25 cellular contexts compared by ENCODE assay signal in the genomic region with DNA sequence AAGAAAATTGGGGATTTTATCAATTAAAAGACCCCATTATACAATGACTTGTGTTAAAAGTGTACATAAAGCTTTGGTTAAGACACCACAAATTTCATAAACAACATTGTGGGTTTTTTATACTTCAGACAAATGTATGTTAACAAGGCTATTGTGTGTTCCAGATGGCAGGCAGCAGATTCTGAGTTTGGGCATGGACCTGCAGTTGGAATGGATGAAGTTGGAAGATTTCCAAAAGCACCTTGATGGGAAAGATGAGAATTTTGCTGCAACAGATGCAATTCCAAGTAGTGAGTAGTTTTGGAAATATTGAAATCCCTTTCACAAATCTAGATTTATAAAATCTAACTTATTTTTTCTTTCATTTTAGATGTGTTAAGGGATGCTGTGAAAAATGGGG. TPM values are rescaled to one million over a fixed set of nuclear protein-coding genes. Genes with fewer than 3 reads are reported as not detected.
DNase-seq lines count a peak whose midpoint lies in the region; ATAC-seq and TF ChIP-seq lines count a peak whose summit lies in the region.
"Had no signal": no experiment of that assay in that cellular context is flagged by ENCODE, and none has a peak within 500 bp of the region (broad histone marks: within the 10 kb centered on the region; RNA-seq: fewer than 3 reads in every experiment).

No MANE protein-coding gene starts in this region.

- H3K9me3 ChIP-seq in mucosa of descending colon: no peaks in the 10 kb centered on the region
- H3K9me3 ChIP-seq: A549; BLaER1 treated with 17β-estradiol and CSF1 and Interleukin-3, amounts not matched to agents 10 nM and 100 nM; Caco-2; SJCRH30 had no signal

- TF ChIP-seq CTCF in type B pancreatic cell (conservative IDR thresholded peaks at IDR 0.05) (no peak), mucosa of descending colon (IDR thresholded peaks at IDR 0.05) (no peak)

- no peak for ATAC-seq in activated CD4-positive, alpha-beta T cell treated with anti-CD3 and anti-CD28 coated beads for 36 hours
- no peak for ATAC-seq in mucosa of descending colon
- ATAC-seq: A549, PC-3, Right ventricle myocardium inferior had no signal

- no peaks in the 10 kb centered on the region for H3K4me1 Mint-ChIP-seq in activated CD4-positive, alpha-beta T cell treated with anti-CD3 and anti-CD28 coated beads for 36 hours
- peaks cover 10% of the 10 kb centered on the region for H3K4me1 Mint-ChIP-seq in type B pancreatic cell (ENCODE audit: unreplicated experiment)

- peaks cover 33% of the 10 kb centered on the region for H3K36me3 Mint-ChIP-seq in activated CD4-positive, alpha-beta T cell treated with anti-CD3 and anti-CD28 coated beads for 36 hours (ENCODE audit: low read depth)
- peaks cover 25% of the 10 kb centered on the region for H3K36me3 Mint-ChIP-seq in type B pancreatic cell

- no peak for DNase-seq in activated CD4-positive, alpha-beta T cell treated with anti-CD3 and anti-CD28 coated beads for 36 hours
- DNase-seq in activated CD4-positive, alpha-beta T cell treated with anti-CD3 and anti-CD28 coated beads, Interleukin-2, amount 50 U/mL, for 4 hours: no peak
- DNase-seq in G401 (ENCODE audit: low spot score) (peak; percentile 73), cerebellum (ENCODE audit: low spot score) (peak; percentile 57), type B pancreatic cell (ENCODE audit: extremely low spot score, unreplicated experiment) (no peak), activated gamma-delta T cell treated with Interleukin-2 at 50 U/mL for 16 hours (no peak), mucosa of descending colon (no peak)
- DNase-seq: AML-193; Caco-2; CD4-positive, alpha-beta T cell; DMS79 treated with DMSO at 0.1 percent for 48 hours; HCEC 1CT; IMR-90; NCI-H1048; NCI-H1436; NCI-H187; NCI-H2081 treated with DMSO at 0.1 percent for 48 hours; NCI-H524; NCI-H748 treated with DMSO at 0.1 percent for 48 hours; NK-92 treated with Interleukin-12 subunit alpha and Interleukin-12 subunit beta, amount 100 ng/mL, for 24 hours; PC-3; SJCRH30 had no signal

- H3K4me1 ChIP-seq in mucosa of descending colon (ENCODE audit: low read depth): no peaks in the 10 kb centered on the region
- H3K4me1 ChIP-seq: A549; BLaER1 treated with 17β-estradiol and CSF1 and Interleukin-3, amounts not matched to agents 10 nM and 100 nM; Caco-2; SJCRH30 had no signal

- H3K4me3 Mint-ChIP-seq in activated CD4-positive, alpha-beta T cell treated with anti-CD3 and anti-CD28 coated beads for 36 hours: no peak overlapping the region
- H3K4me3 Mint-ChIP-seq in type B pancreatic cell: no peak overlapping the region
- H3K4me3 Mint-ChIP-seq: CD4-positive, alpha-beta T cell had no signal

- no peak overlapping the region for H3K4me3 ChIP-seq in mucosa of descending colon
- H3K4me3 ChIP-seq: A549; BLaER1 treated with 17β-estradiol and CSF1 and Interleukin-3, amounts not matched to agents 10 nM and 100 nM; SJCRH30 had no signal

- POLR2A ChIA-PET in activated CD4-positive, alpha-beta T cell treated with anti-CD3 and anti-CD28 coated beads for 36 hours (lab: Charles Lee): interaction anchor here (0.6 kb wide), 1 partner anchor 18 kb away, joined by 3 read pairs; no protein-coding TSS in a partner anchor

- H3K27ac Mint-ChIP-seq in activated CD4-positive, alpha-beta T cell treated with anti-CD3 and anti-CD28 coated beads for 36 hours: peak overlapping the region; percentile 47
- peak overlapping the region; percentile 67 for H3K27ac Mint-ChIP-seq in type B pancreatic cell
- H3K27ac Mint-ChIP-seq: CD4-positive, alpha-beta T cell had no signal

- CTCF ChIA-PET in activated CD4-positive, alpha-beta T cell treated with anti-CD3 and anti-CD28 coated beads for 36 hours (lab: Charles Lee): interaction anchor here (0.5 kb wide), 1 partner anchor 27 kb away, joined by 4 read pairs; no protein-coding TSS in a partner anchor

- in situ Hi-C loops in G401 (cut with HindIII; ENCODE audit: low sequenced_read_pairs): no loop called here

- intact Hi-C loops in activated CD4-positive, alpha-beta T cell treated with anti-CD3 and anti-CD28 coated beads for 36 hours (cut with DNase I, micrococcal nuclease): no loop called here
- intact Hi-C loops in mucosa of descending colon (cut with DNase I, micrococcal nuclease): no loop called here

- H3K27me3 Mint-ChIP-seq in activated CD4-positive, alpha-beta T cell treated with anti-CD3 and anti-CD28 coated beads for 36 hours: no peaks in the 10 kb centered on the region
- no peaks in the 10 kb centered on the region for H3K27me3 Mint-ChIP-seq in type B pancreatic cell
- H3K27me3 Mint-ChIP-seq: CD4-positive, alpha-beta T cell had no signal

- H3K9me3 Mint-ChIP-seq in activated CD4-positive, alpha-beta T cell treated with anti-CD3 and anti-CD28 coated beads for 36 hours (ENCODE audit: low read depth): no peaks in the 10 kb centered on the region
- no peaks in the 10 kb centered on the region for H3K9me3 Mint-ChIP-seq in type B pancreatic cell
- H3K9me3 Mint-ChIP-seq: CD4-positive, alpha-beta T cell had no signal

- no peaks in the 10 kb centered on the region for H3K36me3 ChIP-seq in mucosa of descending colon (ENCODE audit: low read depth)

RNA-seq across cellular contexts. Expression of a gene that starts 25.4 kb away (rescaled TPM):
- total RNA-seq in activated CD4-positive, alpha-beta T cell treated with anti-CD3 and anti-CD28 coated beads for 36 hours: 10 to 100 TPM; 39.1 to 39.8 TPM
- total RNA-seq in G401 (2014; rRNA removed; shearing (Covaris generic)): 5.4 and 9.2 TPM in 2 replicates
- 26.4 TPM for total RNA-seq in cerebellum
- total RNA-seq in type B pancreatic cell (ENCODE audit: low replicate concordance): 30.5 and 32.8 TPM in 2 replicates
- 10 to 100 TPM; 27.2 to 65.0 (median 33.5) TPM for total RNA-seq in mucosa of descending colon

Comparison
In these comparisons a context has a peak if more than half of its experiments do, and no peak if none do; other contexts are left out.
1. DNase-seq: peak in G401 (single experiment) and cerebellum (single experiment); none in activated CD4-positive, alpha-beta T cell treated with anti-CD3 and anti-CD28 coated beads for 36 hours (single experiment), activated CD4-positive, alpha-beta T cell treated with anti-CD3 and anti-CD28 coated beads, Interleukin-2, amount 50 U/mL, for 4 hours (0 of 2), type B pancreatic cell (single experiment), activated gamma-delta T cell treated with Interleukin-2 at 50 U/mL for 16 hours (single experiment) and mucosa of descending colon (0 of 3).